7 cellular contexts compared by ENCODE assay signal in the genomic region with DNA sequence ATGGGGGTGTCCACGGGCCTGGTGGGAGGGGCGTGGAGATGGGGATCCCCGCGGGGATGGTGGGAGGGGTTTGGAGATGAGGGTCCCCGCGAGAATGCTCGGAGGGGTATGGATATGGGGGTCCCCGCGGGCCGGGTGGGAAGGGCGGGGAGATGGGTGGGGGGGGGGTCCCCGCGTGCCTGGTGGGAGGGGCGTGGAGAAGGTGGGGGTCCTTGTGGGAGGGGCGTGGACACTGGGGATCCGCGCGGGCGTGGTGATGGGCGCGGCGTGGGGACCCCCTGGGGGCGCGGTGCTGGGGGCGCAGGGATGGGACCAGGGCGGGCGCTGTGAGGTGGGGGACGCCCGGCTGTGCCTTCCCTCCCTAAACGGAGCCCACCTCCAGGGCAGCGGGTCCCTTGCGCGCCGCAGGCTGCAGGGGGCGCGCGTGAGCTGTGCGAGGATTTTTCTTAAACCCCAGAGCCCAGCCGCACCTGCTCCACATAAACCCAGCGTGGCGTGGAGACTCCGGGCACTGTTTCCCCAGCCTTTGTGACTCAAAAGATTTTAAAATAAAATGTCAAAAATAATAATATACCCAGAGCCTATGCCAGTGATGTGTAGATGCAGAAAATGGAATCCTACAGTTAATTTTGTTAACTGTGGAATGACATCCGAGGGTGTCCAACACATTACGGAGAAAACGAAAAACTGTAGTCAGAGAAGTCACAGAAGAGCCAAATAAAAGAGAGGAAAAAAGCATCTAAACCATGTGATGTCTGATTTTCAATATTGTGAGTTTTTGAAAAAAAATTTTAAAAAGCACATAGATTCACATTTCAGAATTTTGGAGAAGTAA. TPM values are rescaled to one million over a fixed set of nuclear protein-coding genes. Genes with fewer than 3 reads are reported as not detected.
A peak's percentile ranks its signal among the peaks of the same experiment; 100 is the strongest.
DNase-seq lines count a peak whose midpoint lies in the region; ATAC-seq and TF ChIP-seq lines count a peak whose summit lies in the region.

No MANE protein-coding gene starts in this region.

- ATAC-seq in GM18870 (IDR thresholded peaks at IDR 0.05; ENCODE audit: unreplicated experiment) (peak; percentile 50), HG03135 (IDR thresholded peaks at IDR 0.05; ENCODE audit: unreplicated experiment) (peak; percentile 37)

- TF ChIP-seq CTCF in VCaP (conservative IDR thresholded peaks at IDR 0.05) (peak; percentile 98), lower leg skin (IDR thresholded peaks at IDR 0.05) (peak in 1 of 3 donors; percentile 82)

- 4% methylated on average over 24 to 33 of the region's 45 CpGs for WGBS in lower leg skin, 2 donors

- H3K27ac ChIP-seq in VCaP, result no peak overlapping the region

- DNase-seq in cerebellum (ENCODE audit: low spot score) (peak; percentile 69), lower leg skin (ENCODE audit: low spot score in 2 of 2) (peak; percentile 87 to 98), SKM-1 (lab: John Stamatoyannopoulos, UW; ENCODE audit: unreplicated experiment) (no peak)
- DNase-seq in stimulated activated CD4-positive, alpha-beta T cell treated with anti-CD3 and anti-CD28 coated beads, TNF-alpha, amount 100 ng/mL, for 48 hours (ENCODE audit: low read depth in 3 of 3), result peak; percentile 81 to 90 (median 85)

- no peak overlapping the region for H3K4me3 ChIP-seq in lower leg skin (ENCODE audit: low read depth, poor library complexity, severe bottlenecking)

- intact Hi-C loops in lower leg skin (cut with DNase I; ENCODE audit: low total_unique reads), result loop anchor here (10.0 kb wide), 1 partner anchor 1141 kb away; no protein-coding TSS in a partner anchor

- no peak for TF ChIP-seq POLR2A in lower leg skin (IDR thresholded peaks at IDR 0.05)

RNA-seq across cellular contexts. Expression of a gene that starts 1.5 kb away (rescaled TPM):
- total RNA-seq in cerebellum, result 9.0 TPM
- total RNA-seq in lower leg skin, result 10 to 100 TPM; 24.8 to 35.9 (median 30.1) TPM
